20 cellular contexts compared by ENCODE assay signal in genomic region chr10:84166620-84167288, GRCh38. TPM values are rescaled to one million over a fixed set of nuclear protein-coding genes. Genes with fewer than 3 reads are reported as not detected.
A peak's percentile ranks its signal among the peaks of the same experiment; 100 is the strongest.
DNase-seq lines count a peak whose midpoint lies in the region; ATAC-seq and TF ChIP-seq lines count a peak whose summit lies in the region.
"Had no signal": no experiment of that assay in that cellular context is flagged by ENCODE, and none has a peak within 500 bp of the region (broad histone marks: within the 10 kb centered on the region; RNA-seq: fewer than 3 reads in every experiment).

No MANE protein-coding gene starts in this region.

- DNase-seq in left cardiac atrium, result no peak
- no peak for DNase-seq in DMS53 (lab: John Stamatoyannopoulos, UW)
- DNase-seq in effector memory CD8-positive, alpha-beta T cell, result no peak
- DNase-seq in MCF 10A (ENCODE audit: unreplicated experiment), result no peak
- DNase-seq: activated CD4-positive, CD25-positive, alpha-beta regulatory T cell; activated T-cell treated with anti-CD3 and anti-CD28 coated beads, Interleukin-2, amount 50 U/mL, for 24 hours; Caco-2; HCEC 1CT; left colon; naive thymus-derived CD8-positive, alpha-beta T cell; NCI-H1092 treated with DMSO at 0.1 percent for 48 hours; NCI-H69; transverse colon had no signal

- intact Hi-C loops in left cardiac atrium (cut with DNase I), result no loop called here
- intact Hi-C loops in MCF 10A (cut with micrococcal nuclease), result no loop called here

- H3K27me3 Mint-ChIP-seq in IgD-negative memory B cell (peaks cover 10% of the 10 kb centered on the region), MCF 10A (ENCODE audit: insufficient read depth, unreplicated experiment) (no peaks in the 10 kb centered on the region)
- H3K27me3 Mint-ChIP-seq in effector memory CD8-positive, alpha-beta T cell, result peaks cover 7 to 16% of the 10 kb centered on the region in 2 donors

- H3K4me3 ChIP-seq in GM08714 (ENCODE audit: low read length), result peak overlapping the region; percentile 52; the same call in 1 of the 2 replicates
- H3K4me3 ChIP-seq: skin epidermis, transverse colon had no signal

- CTCF ChIA-PET in MCF 10A (lab: Yijun Ruan, JAX), result interaction anchor here (0.6 to 12.4 kb wide), 2 partner anchors 27 to 38 kb away, joined by 4 to 139 read pairs; no protein-coding TSS in a partner anchor

- peaks cover 6 to 20% (median 14%) of the 10 kb centered on the region in 3 donors for H3K4me1 Mint-ChIP-seq in IgD-negative memory B cell
- H3K4me1 Mint-ChIP-seq in effector memory CD8-positive, alpha-beta T cell (ENCODE audit: low read depth in 2 of 2), result no peaks in the 10 kb centered on the region
- peaks cover 6% of the 10 kb centered on the region for H3K4me1 Mint-ChIP-seq in MCF 10A (ENCODE audit: insufficient read depth, unreplicated experiment)
- H3K4me1 Mint-ChIP-seq: naive thymus-derived CD8-positive, alpha-beta T cell had no signal

- POLR2A ChIA-PET in MCF 10A (lab: Yijun Ruan, JAX), result no interaction called here

- H3K4me3 Mint-ChIP-seq in IgD-negative memory B cell (peak overlapping the region in 2 of 4 donors; percentile 41 to 57), MCF 10A (ENCODE audit: unreplicated experiment) (no peak overlapping the region)
- H3K4me3 Mint-ChIP-seq in effector memory CD8-positive, alpha-beta T cell, result no peak overlapping the region
- H3K4me3 Mint-ChIP-seq: activated T-cell treated with anti-CD3 and anti-CD28 coated beads, Interleukin-2, amount 50 U/mL, for 24 hours; naive thymus-derived CD8-positive, alpha-beta T cell had no signal

- no peak for TF ChIP-seq CTCF in MCF 10A (IDR thresholded peaks at IDR 0.05; ENCODE audit: unreplicated experiment)

- H3K36me3 Mint-ChIP-seq in IgD-negative memory B cell, result peaks cover 2% of the 10 kb centered on the region
- no peaks in the 10 kb centered on the region for H3K36me3 Mint-ChIP-seq in effector memory CD8-positive, alpha-beta T cell (ENCODE audit: insufficient read depth)
- H3K36me3 Mint-ChIP-seq in MCF 10A (ENCODE audit: insufficient read depth, unreplicated experiment), result no peaks in the 10 kb centered on the region

- H3K9me3 Mint-ChIP-seq in IgD-negative memory B cell, result peaks cover 0 to 8% (median 0%) of the 10 kb centered on the region in 3 donors
- no peaks in the 10 kb centered on the region for H3K9me3 Mint-ChIP-seq in effector memory CD8-positive, alpha-beta T cell
- H3K9me3 Mint-ChIP-seq in MCF 10A (ENCODE audit: unreplicated experiment), result no peaks in the 10 kb centered on the region
- H3K9me3 Mint-ChIP-seq: activated T-cell treated with anti-CD3 and anti-CD28 coated beads, Interleukin-2, amount 50 U/mL, for 24 hours had no signal

- ATAC-seq in GM19397 (IDR thresholded peaks at IDR 0.05; ENCODE audit: unreplicated experiment), result peak; percentile 46
- ATAC-seq in HG02852 (IDR thresholded peaks at IDR 0.05; ENCODE audit: unreplicated experiment), result peak; percentile 66
- ATAC-seq in left cardiac atrium, result no peak
- no peak for ATAC-seq in effector memory CD8-positive, alpha-beta T cell (replicated peaks)
- ATAC-seq: left colon; naive thymus-derived CD8-positive, alpha-beta T cell had no signal

- H3K27ac Mint-ChIP-seq in IgD-negative memory B cell, result peak overlapping the region in 2 of 3 donors; percentile 5 to 46
- H3K27ac Mint-ChIP-seq in effector memory CD8-positive, alpha-beta T cell, result peak overlapping the region in 1 of 2 donors; percentile 75
- no peak overlapping the region for H3K27ac Mint-ChIP-seq in MCF 10A (ENCODE audit: low read depth, unreplicated experiment)
- H3K27ac Mint-ChIP-seq: activated T-cell treated with anti-CD3 and anti-CD28 coated beads, Interleukin-2, amount 50 U/mL, for 24 hours had no signal

- no TSS peak for BruUV-seq in MCF 10A (replicated peaks; lab: Mats Ljungman, UMichigan)

RNA-seq across cellular contexts. Expression of gene GPR15LG, which starts 6.8 kb away (rescaled TPM):
- not detected for polyA plus RNA-seq in IgD-negative memory B cell
- total RNA-seq in left cardiac atrium (not detected), MCF 10A (2022) (not detected in 2 replicates)
- total RNA-seq: A673; Caco-2; frontal cortex; naive thymus-derived CD8-positive, alpha-beta T cell had no signal
- polyA plus RNA-seq: naive thymus-derived CD8-positive, alpha-beta T cell had no signal

RNA-seq across cellular contexts. Expression of gene GHITM, which starts 27.4 kb away (rescaled TPM):
- 226 TPM for polyA plus RNA-seq in IgD-negative memory B cell
- total RNA-seq in left cardiac atrium, result 100 to 1,000 TPM; 259 to 306 TPM
- total RNA-seq in MCF 10A (2022), result 272 and 389 TPM in 2 replicates

RNA-seq across cellular contexts. Expression of gene CDHR1, which starts 27.6 kb away (rescaled TPM):
- polyA plus RNA-seq in IgD-negative memory B cell, result not detected
- 1 to 10 TPM in 1 of 2 donors, under 1 TPM in 1; 0.68 to 1.2 TPM for total RNA-seq in left cardiac atrium
- total RNA-seq in MCF 10A (2022), result not detected in 2 replicates
- total RNA-seq: A673, Caco-2 had no signal

RNA-seq across cellular contexts. Expression of gene LRIT2, which starts 58.6 kb away (rescaled TPM):
- not detected for polyA plus RNA-seq in IgD-negative memory B cell
- total RNA-seq in left cardiac atrium (under 1 TPM in 1 of 2 donors, not detected in 1; 0.06 TPM), MCF 10A (2022) (not detected in 2 replicates)
- total RNA-seq: A673; Caco-2; frontal cortex; left colon; naive thymus-derived CD8-positive, alpha-beta T cell; transverse colon had no signal
- polyA plus RNA-seq: naive thymus-derived CD8-positive, alpha-beta T cell had no signal

Comparison
In these comparisons a context has a peak if more than half of its experiments do, and no peak if none do; other contexts are left out.
1. ATAC-seq: peak in GM19397 (single experiment) and HG02852 (single experiment); none in left cardiac atrium (0 of 2) and effector memory CD8-positive, alpha-beta T cell (single experiment).